In the genomic region with DNA sequence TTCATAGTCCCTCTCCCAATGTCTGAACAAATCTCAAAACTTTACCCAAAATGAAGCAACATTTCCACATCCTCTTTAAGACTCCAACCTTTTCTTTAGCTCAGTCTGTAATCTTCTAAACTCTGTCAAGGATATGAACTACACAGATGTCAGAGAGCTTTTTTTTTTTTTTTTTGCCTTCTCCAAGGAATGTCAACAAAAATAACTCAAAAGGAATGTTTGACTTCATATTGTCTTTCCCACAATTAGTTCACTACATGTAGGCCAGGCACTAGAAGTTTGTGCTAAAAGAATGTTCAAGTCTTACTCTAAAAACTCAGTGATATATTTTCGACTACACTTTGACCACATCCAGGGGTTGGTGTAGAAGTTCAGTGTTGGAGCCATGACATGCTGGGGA, we compare ENCODE assay signal across 16 cellular contexts. TPM values are rescaled to one million over a fixed set of nuclear protein-coding genes. Genes with fewer than 3 reads are reported as not detected.
A peak's percentile ranks its signal among the peaks of the same experiment; 100 is the strongest.
DNase-seq lines count a peak whose midpoint lies in the region; ATAC-seq and TF ChIP-seq lines count a peak whose summit lies in the region.
"Had no signal": no experiment of that assay in that cellular context is flagged by ENCODE, and none has a peak within 500 bp of the region (broad histone marks: within the 10 kb centered on the region; RNA-seq: fewer than 3 reads in every experiment).

No MANE protein-coding gene starts in this region.

- no peak for ATAC-seq in GM21360 (IDR thresholded peaks at IDR 0.05; ENCODE audit: unreplicated experiment)
- no peak for ATAC-seq in HG03139 (IDR thresholded peaks at IDR 0.05; ENCODE audit: unreplicated experiment)
- ATAC-seq in esophagus mucosa: no peak
- ATAC-seq: stimulated activated memory B cell treated with anti-CD40 and anti-IgM and Interleukin-4, amounts not matched to agents 10 μg/mL and 1 μg/mL and 100 μg/mL, for 72 hours had no signal

- no peak overlapping the region for H3K4me3 ChIP-seq in fibroblast of pulmonary artery (replicated peaks; ENCODE audit: low read depth, low read length)
- H3K4me3 ChIP-seq: SK-N-MC had no signal

- DNase-seq in EH (ENCODE audit: low read depth): peak; percentile 6
- DNase-seq in astrocyte of the hippocampus (ENCODE audit: low read depth, low spot score): peak; percentile 58
- peak; percentile 38 for DNase-seq in fibroblast of pulmonary artery (ENCODE audit: low read depth)
- DNase-seq in renal cortical epithelial cell (ENCODE audit: low read depth): peak; percentile 63
- no peak for DNase-seq in ecto neural progenitor cell (ENCODE audit: low spot score)
- DNase-seq: activated naive CD4-positive, alpha-beta T cell; caudate nucleus; naive B cell; NCI-H446 treated with DMSO at 0.1 percent for 48 hours; retina had no signal

- TF ChIP-seq CTCF in fibroblast of pulmonary artery (IDR thresholded peaks at IDR 0.05; ENCODE audit: low read length, missing control alignments): no peak

RNA-seq across cellular contexts. Expression of a gene that starts 37.1 kb away (rescaled TPM):
- total RNA-seq in renal cortical epithelial cell (123 and 229 TPM in 2 replicates), esophagus mucosa (4.3 TPM)
- total RNA-seq: OCI-LY7 had no signal

Comparison
In these comparisons a context has a peak if more than half of its experiments do, and no peak if none do; other contexts are left out.
1. RNA of a gene that starts 37.1 kb away (total RNA-seq): 123 to 229 TPM in renal cortical epithelial cell; 4.3 TPM in esophagus mucosa (single experiment); every median in the first group is over 10 times any median in the second.